In the genomic region with DNA sequence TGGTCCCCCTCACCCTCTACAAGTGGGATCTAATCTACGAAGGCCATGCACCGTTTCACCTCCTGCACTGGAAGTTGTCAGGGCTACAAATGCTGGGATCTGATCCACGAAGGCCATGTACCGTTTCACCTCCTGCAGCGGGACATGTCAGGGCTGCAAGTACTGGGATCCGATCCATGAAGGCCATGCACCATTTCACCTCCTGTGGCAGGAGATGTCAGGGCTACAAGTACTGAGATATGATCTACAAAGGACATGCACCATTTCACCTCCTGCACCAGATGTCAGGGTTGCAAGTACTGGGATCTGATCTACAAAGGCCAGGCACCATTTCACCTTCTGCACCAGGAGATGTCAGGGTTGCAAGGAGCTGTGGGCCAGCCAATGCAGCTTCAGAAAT, we compare ENCODE assay signal across 25 cellular contexts. TPM values are rescaled to one million over a fixed set of nuclear protein-coding genes. Genes with fewer than 3 reads are reported as not detected.
"Had no signal": no experiment of that assay in that cellular context is flagged by ENCODE, and none has a peak within 500 bp of the region (broad histone marks: within the 10 kb centered on the region; RNA-seq: fewer than 3 reads in every experiment).

No MANE protein-coding gene starts in this region.

- H3K4me3 ChIP-seq: breast epithelium, colonic mucosa, esophagus squamous epithelium, heart left ventricle, left lung, lung, transverse colon, vagina had no signal

- ATAC-seq: activated CD8-positive, alpha-beta T cell treated with anti-CD3 and anti-CD28 coated beads, Interleukin-2, amount 10 ng/mL, durations not matched to agents 7 days and 5 days; activated naive CD4-positive, alpha-beta T cell treated with anti-CD3 and anti-CD28 coated beads, Interleukin-2, amount 50 U/mL, for 72 hours; sciatic nerve; stimulated activated memory B cell treated with anti-CD40 and anti-IgM and Interleukin-4, amounts not matched to agents 10 μg/mL and 1 μg/mL and 100 μg/mL, for 72 hours had no signal

- H3K36me3 ChIP-seq: breast epithelium, colonic mucosa, transverse colon, vagina had no signal

- H3K9me3 ChIP-seq: breast epithelium, colonic mucosa, esophagus squamous epithelium, heart left ventricle, left lung, transverse colon, vagina had no signal

- H3K27me3 ChIP-seq: breast epithelium, colonic mucosa, esophagus squamous epithelium, heart left ventricle, left lung, transverse colon, vagina had no signal

- H3K4me1 ChIP-seq: breast epithelium, colonic mucosa, transverse colon had no signal

- H3K27ac ChIP-seq: breast epithelium, colonic mucosa, heart left ventricle, left lung, transverse colon, vagina had no signal

- DNase-seq: activated CD4-positive, alpha-beta T cell treated with anti-CD3 and anti-CD28 coated beads for 1 hour; activated CD4-positive, alpha-beta T cell treated with anti-CD3 and anti-CD28 coated beads, Interleukin-2, amount 50 U/mL, for 1 hour; activated CD8-positive, alpha-beta T cell treated with anti-CD3 and anti-CD28 coated beads, Interleukin-2, amount 10 ng/mL, durations not matched to agents 7 days and 5 days; aorta; colonic mucosa; esophagus squamous epithelium; heart left ventricle; islet precursor cell; left lung; naive B cell; occipital lobe; posterior cingulate gyrus; small intestine; transverse colon had no signal

RNA-seq across cellular contexts. Expression of a gene that starts 35.9 kb away (rescaled TPM):
- total RNA-seq: activated CD8-positive, alpha-beta T cell treated with anti-CD3 and anti-CD28 coated beads, Interleukin-2, amount 10 ng/mL, durations not matched to agents 7 days and 5 days; activated naive CD4-positive, alpha-beta T cell treated with anti-CD3 and anti-CD28 coated beads, Interleukin-2, amount 50 U/mL, for 72 hours; aorta; breast epithelium; colonic mucosa; esophagus squamous epithelium; heart left ventricle; left lung; lung; mesenteric fat pad; mucosa of gallbladder; occipital lobe; sciatic nerve; temporal lobe; transverse colon had no signal
- polyA plus RNA-seq: adipose tissue, aorta, heart left ventricle, lung, neural cell, small intestine had no signal
